Comparison of ENCODE assay signal across 9 cellular contexts in the genomic region with DNA sequence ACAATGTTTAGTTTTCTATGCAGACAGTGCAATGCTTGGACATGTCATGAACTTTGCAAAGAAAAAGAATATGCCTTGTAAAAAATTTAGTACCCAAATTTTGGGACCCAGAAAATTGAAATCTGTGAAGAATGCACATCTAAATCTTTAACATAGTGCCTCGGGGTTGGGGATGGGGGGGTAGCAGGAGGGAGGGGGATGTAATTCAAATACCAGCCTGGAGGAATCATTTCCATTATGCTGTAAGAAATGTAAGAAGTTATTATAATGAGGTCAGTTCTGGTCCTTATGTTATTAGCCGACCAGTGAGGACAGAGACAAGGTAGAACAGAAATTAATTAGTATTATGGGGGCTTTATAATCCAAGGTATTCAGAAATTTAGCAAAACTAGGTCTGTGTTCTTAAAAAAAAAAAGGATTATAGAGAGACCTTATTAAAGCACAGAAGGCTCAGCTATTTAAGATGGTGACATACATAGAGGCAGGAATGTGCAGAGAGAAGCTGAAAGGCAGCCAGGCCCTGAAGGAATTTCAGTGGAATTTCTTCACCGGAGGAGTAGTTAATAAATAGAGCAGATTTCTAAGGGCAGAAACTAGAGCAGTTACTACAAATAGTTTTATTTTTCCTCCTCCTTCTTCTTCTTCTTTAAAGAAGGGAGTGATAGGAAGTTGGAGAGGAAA.
DNase-seq lines count a peak whose midpoint lies in the region; ATAC-seq and TF ChIP-seq lines count a peak whose summit lies in the region.
"Had no signal": no experiment of that assay in that cellular context is flagged by ENCODE, and none has a peak within 500 bp of the region (broad histone marks: within the 10 kb centered on the region; RNA-seq: fewer than 3 reads in every experiment).

No MANE protein-coding gene starts in this region.

- no peaks in the 10 kb centered on the region for H3K9me3 ChIP-seq in ascending aorta
- peaks cover 6% of the 10 kb centered on the region for H3K9me3 ChIP-seq in left ventricle myocardium inferior (replicated peaks)

- DNase-seq in G401 (ENCODE audit: low spot score) (peak; percentile 5), ascending aorta (ENCODE audit: low spot score in 2 of 2) (no peak), left ventricle myocardium inferior (no peak), retina (peak; percentile 43), CD1c-positive myeloid dendritic cell (ENCODE audit: extremely low spot score) (no peak), NCI-H2081 (lab: John Stamatoyannopoulos, UW) (no peak)
- no peak for DNase-seq in activated CD4-positive, alpha-beta T cell treated with anti-CD3 and anti-CD28 coated beads, Interleukin-2, amount 50 U/mL, for 1 hour
- DNase-seq: DND-41 had no signal

- no peak for ATAC-seq in GM18498 (IDR thresholded peaks at IDR 0.05; ENCODE audit: unreplicated experiment)

- in situ Hi-C loops in G401 (cut with HindIII; ENCODE audit: low sequenced_read_pairs): no loop called here

- H3K36me3 ChIP-seq in ascending aorta: no peaks in the 10 kb centered on the region
- no peaks in the 10 kb centered on the region for H3K36me3 ChIP-seq in left ventricle myocardium inferior

- H3K27ac ChIP-seq in ascending aorta (peak overlapping the region; percentile 50 to 58), left ventricle myocardium inferior (replicated peaks) (peak overlapping the region; percentile 81)

- H3K4me3 ChIP-seq in ascending aorta: no peak overlapping the region
- no peak overlapping the region for H3K4me3 ChIP-seq in left ventricle myocardium inferior

- no peaks in the 10 kb centered on the region for H3K27me3 ChIP-seq in ascending aorta
- no peaks in the 10 kb centered on the region for H3K27me3 ChIP-seq in left ventricle myocardium inferior (ENCODE audit: low read depth)

- peaks cover 9 to 16% of the 10 kb centered on the region in 2 donors for H3K4me1 ChIP-seq in ascending aorta
- peaks cover 34% of the 10 kb centered on the region for H3K4me1 ChIP-seq in left ventricle myocardium inferior

- intact Hi-C loops in ascending aorta (cut with DNase I) (loop anchor here (5.0 kb wide), 1 partner anchor 85 kb away; no protein-coding TSS in a partner anchor), left ventricle myocardium inferior (cut with micrococcal nuclease) (no loop called here)

- TF ChIP-seq CTCF in ascending aorta (IDR thresholded peaks at IDR 0.05) (no peak), left ventricle myocardium inferior (IDR thresholded peaks at IDR 0.05; ENCODE audit: borderline replicate concordance) (no peak)

Comparison
In these comparisons a context has a peak if more than half of its experiments do, and no peak if none do; other contexts are left out.
1. DNase-seq: peak in G401 (single experiment) and retina (single experiment); none in ascending aorta (0 of 2), left ventricle myocardium inferior (single experiment), CD1c-positive myeloid dendritic cell (single experiment), activated CD4-positive, alpha-beta T cell treated with anti-CD3 and anti-CD28 coated beads, Interleukin-2, amount 50 U/mL, for 1 hour (single experiment) and NCI-H2081 (0 of 2).